In the genomic region with DNA sequence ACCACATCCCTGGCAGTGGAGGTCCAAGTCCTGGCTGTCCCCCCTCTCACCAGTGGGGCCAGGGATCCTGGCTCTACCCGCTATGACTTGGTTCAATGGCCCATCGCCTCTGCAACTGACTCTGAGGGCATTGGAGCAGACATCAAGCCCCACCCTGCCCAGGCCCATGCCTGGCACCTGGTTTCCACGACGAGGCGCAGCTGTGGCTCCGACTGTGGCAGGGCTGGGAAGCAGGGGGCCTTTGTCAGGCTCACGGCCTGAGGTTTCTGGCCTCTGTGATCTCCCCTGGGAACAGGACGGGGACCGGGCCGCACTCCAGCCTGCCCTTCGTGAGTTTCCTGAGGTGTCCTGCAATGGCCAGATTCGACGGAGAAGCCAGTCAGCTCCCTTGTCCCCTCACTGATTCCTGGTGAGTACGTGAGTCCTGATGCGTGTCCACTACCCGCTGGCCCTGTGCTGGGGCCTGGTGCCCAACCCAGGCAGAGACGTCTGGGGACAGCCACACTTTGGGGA, we compare ENCODE assay signal across 15 cellular contexts. TPM values are rescaled to one million over a fixed set of nuclear protein-coding genes. Genes with fewer than 3 reads are reported as not detected.
"Had no signal": no experiment of that assay in that cellular context is flagged by ENCODE, and none has a peak within 500 bp of the region (broad histone marks: within the 10 kb centered on the region; RNA-seq: fewer than 3 reads in every experiment).

No MANE protein-coding gene starts in this region.

- H3K9me3 ChIP-seq: gastrocnemius medialis, neutrophil, right atrium auricular region, suprapubic skin had no signal

- H3K9me3 Mint-ChIP-seq: activated T-helper 1 cell treated with anti-CD3 and anti-CD28 coated beads, Interleukin-12 subunit alpha, Interleukin-12 subunit beta, Interleukin-2, Interleukin-4 antibody, amounts not matched to agents 30 ng/mL and 10 ng/mL and 1 ng/mL, durations not matched to agents 14 hours and 24 hours and 36 hours; brain; central memory CD8-positive, alpha-beta T cell; type B pancreatic cell had no signal

- H3K27ac ChIP-seq: gastrocnemius medialis, neutrophil, right atrium auricular region, suprapubic skin had no signal

- DNase-seq: activated CD4-positive, CD25-positive, alpha-beta regulatory T cell treated with anti-CD3 and anti-CD28 coated beads, Interleukin-2, amount 50 U/mL, for 72 hours; activated naive CD4-positive, alpha-beta T cell treated with anti-CD3 and anti-CD28 coated beads, Interleukin-2, amount 50 U/mL, for 16 hours; effector memory CD4-positive, alpha-beta T cell; gastrocnemius medialis; kidney; midbrain; small intestine; stimulated activated naive CD4-positive, alpha-beta T cell had no signal

- ATAC-seq: gastrocnemius medialis had no signal

- H3K27me3 ChIP-seq: right atrium auricular region had no signal

- H3K27ac Mint-ChIP-seq: activated T-helper 1 cell treated with anti-CD3 and anti-CD28 coated beads, Interleukin-12 subunit alpha, Interleukin-12 subunit beta, Interleukin-2, Interleukin-4 antibody, amounts not matched to agents 30 ng/mL and 10 ng/mL and 1 ng/mL, durations not matched to agents 14 hours and 24 hours and 36 hours; type B pancreatic cell had no signal

- H3K4me3 Mint-ChIP-seq: activated T-helper 1 cell treated with anti-CD3 and anti-CD28 coated beads, Interleukin-12 subunit alpha, Interleukin-12 subunit beta, Interleukin-2, Interleukin-4 antibody, amounts not matched to agents 30 ng/mL and 10 ng/mL and 1 ng/mL, durations not matched to agents 14 hours and 24 hours and 36 hours; central memory CD8-positive, alpha-beta T cell; type B pancreatic cell had no signal

- H3K36me3 ChIP-seq: gastrocnemius medialis, neutrophil, right atrium auricular region, suprapubic skin had no signal

- H3K36me3 Mint-ChIP-seq: brain, type B pancreatic cell had no signal

- H3K27me3 Mint-ChIP-seq: brain had no signal

- FAIRE-seq: kidney, small intestine had no signal

- H3K4me3 ChIP-seq: gastrocnemius medialis, right atrium auricular region, suprapubic skin had no signal

RNA-seq across cellular contexts. Expression of a gene that starts 57.5 kb away (rescaled TPM):
- total RNA-seq: activated T-helper 1 cell treated with anti-CD3 and anti-CD28 coated beads, Interleukin-12 subunit alpha, Interleukin-12 subunit beta, Interleukin-2, Interleukin-4 antibody, amounts not matched to agents 30 ng/mL and 10 ng/mL and 1 ng/mL, durations not matched to agents 14 hours and 24 hours and 36 hours had no signal
